2 cellular contexts compared by ENCODE assay signal in the genomic region with DNA sequence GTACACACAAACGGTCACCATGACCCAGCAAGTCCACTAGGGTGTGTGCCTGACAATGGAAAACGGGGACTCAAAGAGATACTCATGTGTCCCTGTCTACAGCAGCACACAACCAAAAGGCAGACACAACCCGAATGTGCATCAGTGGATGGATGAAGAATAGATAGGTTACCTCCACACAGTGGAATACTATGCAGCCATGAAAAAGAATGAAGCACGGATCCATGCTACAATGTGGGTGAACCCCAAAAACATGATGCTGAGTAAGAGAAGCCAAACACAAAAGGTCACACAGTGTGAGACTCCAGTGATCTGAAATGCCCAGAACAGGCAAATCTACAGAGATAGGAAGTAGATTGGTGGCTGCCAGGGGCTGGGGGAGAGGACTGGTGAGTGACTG.
A peak's percentile ranks its signal among the peaks of the same experiment; 100 is the strongest.
TF ChIP-seq lines count a peak whose summit lies in the region.

No MANE protein-coding gene starts in this region.

TF ChIP-seq in IMR-90, 13 proteins besides CTCF, POLR2A, EP300 and RAD21:
- TF ChIP-seq MAFK (IDR thresholded peaks at IDR 0.05; ENCODE audit: low read depth, low read length): no peak
- TF ChIP-seq, protein P1, sequence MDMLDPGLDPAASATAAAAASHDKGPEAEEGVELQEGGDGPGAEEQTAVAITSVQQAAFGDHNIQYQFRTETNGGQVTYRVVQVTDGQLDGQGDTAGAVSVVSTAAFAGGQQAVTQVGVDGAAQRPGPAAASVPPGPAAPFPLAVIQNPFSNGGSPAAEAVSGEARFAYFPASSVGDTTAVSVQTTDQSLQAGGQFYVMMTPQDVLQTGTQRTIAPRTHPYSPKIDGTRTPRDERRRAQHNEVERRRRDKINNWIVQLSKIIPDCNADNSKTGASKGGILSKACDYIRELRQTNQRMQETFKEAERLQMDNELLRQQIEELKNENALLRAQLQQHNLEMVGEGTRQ (IDR thresholded peaks at IDR 0.05; ENCODE audit: low read depth, low read length): no peak
- no peak for TF ChIP-seq RFX5 (IDR thresholded peaks at IDR 0.05; ENCODE audit: low read depth, low read length)
- TF ChIP-seq SMC3 (IDR thresholded peaks at IDR 0.05; ENCODE audit: low read depth, low read length): no peak
- no peak for TF ChIP-seq FOS (IDR thresholded peaks at IDR 0.05; ENCODE audit: low read depth, low read length)
- TF ChIP-seq MXI1 (IDR thresholded peaks at IDR 0.05; ENCODE audit: borderline replicate concordance, low read depth, low read length): no peak
- TF ChIP-seq CEBPB (IDR thresholded peaks at IDR 0.05; ENCODE audit: low read depth, low read length): no peak
- TF ChIP-seq NFE2L2 (IDR thresholded peaks at IDR 0.05; ENCODE audit: low read depth, low read length): no peak
TF ChIP-seq in IMR-90: peak in this region for 0.

TF ChIP-seq in H1, 55 proteins besides CTCF, POLR2A, EP300 and RAD21:
- TF ChIP-seq CTBP2 (IDR thresholded peaks at IDR 0.05; ENCODE audit: borderline replicate concordance, insufficient read depth, insufficient read length, low read length) (no peak), KDM1A (IDR thresholded peaks at IDR 0.05; ENCODE audit: borderline replicate concordance, low read length) (peak; percentile 86)
